ENCODE assay signal across 11 cellular contexts in genomic region chr9:104907278-104907951, GRCh38. TPM values are rescaled to one million over a fixed set of nuclear protein-coding genes. Genes with fewer than 3 reads are reported as not detected.
DNase-seq lines count a peak whose midpoint lies in the region; ATAC-seq, FAIRE-seq and TF ChIP-seq lines count a peak whose summit lies in the region.
"Had no signal": no experiment of that assay in that cellular context is flagged by ENCODE, and none has a peak within 500 bp of the region (broad histone marks: within the 10 kb centered on the region; RNA-seq: fewer than 3 reads in every experiment).

No MANE protein-coding gene starts in this region.

- H3K4me1 Mint-ChIP-seq in astrocyte (ENCODE audit: low read depth, unreplicated experiment) = peaks cover 71% of the 10 kb centered on the region
- peaks cover 17% of the 10 kb centered on the region for H3K4me1 Mint-ChIP-seq in activated T-cell treated with anti-CD3 and anti-CD28 coated beads, Interleukin-2, amount 50 U/mL, for 24 hours (ENCODE audit: low read depth)

- H3K27me3 ChIP-seq in astrocyte (ENCODE audit: insufficient read depth, low read length) (no peaks in the 10 kb centered on the region), gastroesophageal sphincter (no peaks in the 10 kb centered on the region), sigmoid colon (no peaks in the 10 kb centered on the region)

- peak overlapping the region; percentile 6 for H2AFZ ChIP-seq in astrocyte (ENCODE audit: low read depth, low read length)

- intact Hi-C loops in sigmoid colon (cut with DNase I) = loop anchor here (5.0 kb wide), 1 partner anchor 40 kb away; no protein-coding TSS in a partner anchor

- H3K4me1 ChIP-seq in astrocyte (ENCODE audit: insufficient read depth, low read length) (peaks cover 51% of the 10 kb centered on the region), gastroesophageal sphincter (peaks cover 35 to 99% (median 48%) of the 10 kb centered on the region in 3 donors), sigmoid colon (peaks cover 0 to 98% (median 96%) of the 10 kb centered on the region in 4 donors)

- no peak for TF ChIP-seq POLR2A in gastroesophageal sphincter (IDR thresholded peaks at IDR 0.05)
- no peak for TF ChIP-seq POLR2A in sigmoid colon (IDR thresholded peaks at IDR 0.05)

- peak overlapping the region; percentile 31 for H3K9ac ChIP-seq in astrocyte (ENCODE audit: low read length)

- H3K4me3 ChIP-seq in astrocyte (ENCODE audit: insufficient read depth, low read depth, low read length) = peak overlapping the region; percentile 21
- no peak overlapping the region for H3K4me3 ChIP-seq in gastroesophageal sphincter
- no peak overlapping the region for H3K4me3 ChIP-seq in sigmoid colon

- no peaks in the 10 kb centered on the region for H3K36me3 ChIP-seq in astrocyte (ENCODE audit: insufficient read depth, low read length)
- H3K36me3 ChIP-seq in gastroesophageal sphincter = peaks cover 0 to 13% of the 10 kb centered on the region in 2 donors
- H3K36me3 ChIP-seq in sigmoid colon = peaks cover 0 to 8% (median 0%) of the 10 kb centered on the region in 4 donors

- H4K20me1 ChIP-seq in astrocyte (ENCODE audit: insufficient read depth, low read length) = peaks cover 80% of the 10 kb centered on the region

- WGBS in gastroesophageal sphincter (ENCODE audit: low coverage in 1 of 2), 2 donors = 51% methylated on average over 8 of the region's 11 CpGs; no CpG with 5 or more reads in 1 of the 2 donors
- 77 to 87% methylated on average over 11 of the region's 11 CpGs for WGBS in sigmoid colon, 2 donors

- peak overlapping the region; percentile 18 for H3K4me3 Mint-ChIP-seq in astrocyte (ENCODE audit: unreplicated experiment)
- no peak overlapping the region for H3K4me3 Mint-ChIP-seq in activated T-cell treated with anti-CD3 and anti-CD28 coated beads, Interleukin-2, amount 50 U/mL, for 24 hours
- H3K4me3 Mint-ChIP-seq: naive B cell had no signal

- H3K27ac ChIP-seq in astrocyte (ENCODE audit: low read depth, low read length) = peak overlapping the region; percentile 61
- peak overlapping the region in 3 of 4 donors; percentile 77 to 85 (median 82) for H3K27ac ChIP-seq in gastroesophageal sphincter
- peak overlapping the region; percentile 64 to 86 (median 82) for H3K27ac ChIP-seq in sigmoid colon

- H3K4me2 ChIP-seq in astrocyte (ENCODE audit: low read length) = peak overlapping the region; percentile 76

- no peaks in the 10 kb centered on the region for H3K9me3 Mint-ChIP-seq in astrocyte (ENCODE audit: unreplicated experiment)
- H3K9me3 Mint-ChIP-seq in activated T-cell treated with anti-CD3 and anti-CD28 coated beads, Interleukin-2, amount 50 U/mL, for 24 hours = no peaks in the 10 kb centered on the region
- H3K9me3 Mint-ChIP-seq: naive B cell had no signal

- no peak for TF ChIP-seq CTCF in astrocyte (IDR thresholded peaks at IDR 0.05; ENCODE audit: insufficient read depth, low read depth, low read length)
- TF ChIP-seq CTCF in gastroesophageal sphincter (IDR thresholded peaks at IDR 0.05) = no peak
- TF ChIP-seq CTCF in sigmoid colon (IDR thresholded peaks at IDR 0.05) = no peak

- peak overlapping the region; percentile 43 for H3K27ac Mint-ChIP-seq in astrocyte (ENCODE audit: unreplicated experiment)
- no peak overlapping the region for H3K27ac Mint-ChIP-seq in activated T-cell treated with anti-CD3 and anti-CD28 coated beads, Interleukin-2, amount 50 U/mL, for 24 hours

- no peaks in the 10 kb centered on the region for H3K9me3 ChIP-seq in astrocyte (ENCODE audit: insufficient read depth, low read depth, low read length)
- no peaks in the 10 kb centered on the region for H3K9me3 ChIP-seq in gastroesophageal sphincter
- no peaks in the 10 kb centered on the region for H3K9me3 ChIP-seq in sigmoid colon

- DNase-seq in EH (ENCODE audit: low read depth) (peak; percentile 90), astrocyte (ENCODE audit: low read depth) (peak; percentile 92), sigmoid colon (peak; percentile 73), NCI-H748 treated with DMSO at 0.1 percent for 48 hours (lab: John Stamatoyannopoulos, UW) (no peak), NCI-H187 (lab: John Stamatoyannopoulos, UW) (no peak), ecto neural progenitor cell (ENCODE audit: low spot score) (no peak)
- DNase-seq in activated T-cell treated with anti-CD3 and anti-CD28 coated beads, Interleukin-2, amount 50 U/mL, for 24 hours = no peak
- DNase-seq: activated T-cell treated with anti-CD3 and anti-CD28 coated beads, Interleukin-2, amount 50 U/mL, for 1 hour; naive B cell had no signal

- H3K27me3 Mint-ChIP-seq in astrocyte (ENCODE audit: low read depth, unreplicated experiment) = no peaks in the 10 kb centered on the region
- no peaks in the 10 kb centered on the region for H3K27me3 Mint-ChIP-seq in activated T-cell treated with anti-CD3 and anti-CD28 coated beads, Interleukin-2, amount 50 U/mL, for 24 hours
- H3K27me3 Mint-ChIP-seq: naive B cell had no signal

- peaks cover 7% of the 10 kb centered on the region for H3K36me3 Mint-ChIP-seq in astrocyte (ENCODE audit: low read depth, unreplicated experiment)
- no peaks in the 10 kb centered on the region for H3K36me3 Mint-ChIP-seq in activated T-cell treated with anti-CD3 and anti-CD28 coated beads, Interleukin-2, amount 50 U/mL, for 24 hours (ENCODE audit: low read depth)
- H3K36me3 Mint-ChIP-seq: naive B cell had no signal

- TF ChIP-seq EP300 in gastroesophageal sphincter (IDR thresholded peaks at IDR 0.05) (no peak), sigmoid colon (IDR thresholded peaks at IDR 0.05) (peak in 1 of 4 donors; percentile 41)

- FAIRE-seq in astrocyte (lab: Jason Lieb, UNC) = peak; percentile 66
- FAIRE-seq: GM18507 had no signal

- peaks cover 78% of the 10 kb centered on the region for H3K79me2 ChIP-seq in astrocyte (ENCODE audit: insufficient read depth, low read length)

- ATAC-seq in gastroesophageal sphincter = peak; percentile 54

RNA-seq across cellular contexts. Expression of gene ABCA1, which starts 20.5 kb away (rescaled TPM):
- 109 and 125 TPM in 2 replicates for total RNA-seq in astrocyte
- total RNA-seq in gastroesophageal sphincter = 10 to 100 TPM; 46.2 to 91.5 (median 64.9) TPM
- total RNA-seq in sigmoid colon = 100 to 1,000 TPM in 1 of 4 donors, 10 to 100 TPM in 3; 76.7 to 110 (median 91.3) TPM
- polyA plus RNA-seq in sigmoid colon = 1 to 10 TPM; 2.4 to 7.4 (median 4.9) TPM

Comparison
In these comparisons a context has a peak if more than half of its experiments do, and no peak if none do; other contexts are left out.
1. DNase-seq: peak in EH (single experiment), astrocyte (single experiment) and sigmoid colon (single experiment); none in activated T-cell treated with anti-CD3 and anti-CD28 coated beads, Interleukin-2, amount 50 U/mL, for 24 hours (single experiment), NCI-H748 treated with DMSO at 0.1 percent for 48 hours (single experiment), NCI-H187 (0 of 2) and ecto neural progenitor cell (single experiment).
2. Peak in every context shown above with its lines, with median percentiles within 50 percentile points of each other: H3K27ac ChIP-seq.